In the genomic region with DNA sequence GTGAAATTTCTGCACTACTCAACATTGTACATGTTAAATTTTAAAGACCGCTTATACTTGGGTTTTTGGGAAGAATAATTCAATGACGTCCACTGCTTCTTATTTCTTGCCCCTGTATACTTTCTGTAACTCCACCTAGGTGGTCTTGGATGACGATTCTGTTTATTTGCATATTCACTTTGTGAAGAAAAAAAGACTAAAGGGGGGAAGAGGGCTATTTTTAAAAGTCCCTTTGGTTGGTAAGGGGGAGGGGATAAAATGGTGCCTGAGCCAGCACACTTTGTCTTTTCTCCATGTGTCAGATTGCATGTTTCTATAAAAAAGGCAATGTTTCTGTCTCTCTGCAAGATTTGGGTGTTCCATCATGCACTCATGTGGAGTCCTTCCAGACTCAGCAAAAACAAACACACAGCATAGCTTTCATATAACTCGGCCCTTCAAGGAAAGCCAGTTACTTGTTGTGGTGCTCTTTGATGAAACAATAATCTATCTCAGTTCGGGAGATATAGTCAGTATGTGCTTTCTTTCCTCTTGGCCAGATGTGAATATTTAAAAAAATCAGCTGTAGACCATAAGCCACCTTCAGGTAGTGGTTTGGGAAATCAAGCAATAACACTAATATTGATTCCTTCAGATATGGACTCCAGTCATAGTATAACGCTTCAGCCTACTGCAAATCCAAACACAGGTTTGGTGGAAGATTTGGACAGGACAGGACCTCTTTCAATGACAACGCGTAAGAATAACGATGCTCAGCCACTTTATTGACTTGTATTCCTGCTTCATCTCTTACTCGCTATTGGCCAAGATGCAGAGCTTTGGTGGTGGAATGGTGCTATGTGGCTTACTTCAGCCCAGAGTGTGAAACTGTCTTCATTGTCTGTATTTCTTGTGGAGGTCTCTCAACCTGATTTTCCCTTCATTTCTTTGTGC, we compare ENCODE assay signal across 28 cellular contexts.
A peak's percentile ranks its signal among the peaks of the same experiment; 100 is the strongest.
DNase-seq lines count a peak whose midpoint lies in the region; ATAC-seq, FAIRE-seq and TF ChIP-seq lines count a peak whose summit lies in the region.
"Had no signal": no experiment of that assay in that cellular context is flagged by ENCODE, and none has a peak within 500 bp of the region (broad histone marks: within the 10 kb centered on the region; RNA-seq: fewer than 3 reads in every experiment).

No MANE protein-coding gene starts in this region.

- no peak overlapping the region for H3K4me2 ChIP-seq in PC-9
- H3K4me2 ChIP-seq: hepatocyte, SK-N-SH had no signal

- no TSS peak for BruUV-seq in PC-9 (replicated peaks; lab: Mats Ljungman, UMichigan)

- peaks cover 92% of the 10 kb centered on the region for H3F3A ChIP-seq in PC-9 (ENCODE audit: insufficient read depth, low read depth)

- peak overlapping the region; percentile 26 for H3K27ac Mint-ChIP-seq in activated naive CD4-positive, alpha-beta T cell treated with anti-CD3 and anti-CD28 coated beads, Interleukin-2, amount 50 U/mL, for 24 hours
- no peak overlapping the region for H3K27ac Mint-ChIP-seq in activated naive CD4-positive, alpha-beta T cell treated with anti-CD3 and anti-CD28 coated beads, Interleukin-2, amount 10 ng/mL, durations not matched to agents 7 days and 5 days
- peak overlapping the region; percentile 47 for H3K27ac Mint-ChIP-seq in osteocyte (ENCODE audit: unreplicated experiment)
- H3K27ac Mint-ChIP-seq: activated CD4-positive, alpha-beta memory T cell treated with anti-CD3 and anti-CD28 coated beads for 36 hours; stimulated activated memory B cell treated with anti-CD40 and anti-IgM and Interleukin-4, amounts not matched to agents 10 μg/mL and 1 μg/mL and 100 μg/mL, for 72 hours had no signal

- peaks cover 17% of the 10 kb centered on the region for H3K4me1 ChIP-seq in PC-9 (replicated peaks; ENCODE audit: insufficient read depth)
- H3K4me1 ChIP-seq in heart left ventricle: peaks cover 0 to 21% (median 0%) of the 10 kb centered on the region in 12 donors

- H3K9me2 ChIP-seq in PC-9 (ENCODE audit: insufficient read depth): no peaks in the 10 kb centered on the region
- H3K9me2 ChIP-seq: SK-N-SH had no signal

- intact Hi-C loops in PC-9 (cut with micrococcal nuclease; ENCODE audit: unreplicated experiment): no loop called here
- intact Hi-C loops in heart left ventricle (cut with DNase I): no loop called here

- H4K20me1 ChIP-seq in PC-9 (ENCODE audit: insufficient read depth): no peaks in the 10 kb centered on the region

- H3K27me3 ChIP-seq in PC-9 (ENCODE audit: insufficient read depth, low read depth) (no peaks in the 10 kb centered on the region), bronchial epithelial cell (ENCODE audit: control insufficient read depth, insufficient read depth, low read length) (no peaks in the 10 kb centered on the region), heart left ventricle (no peaks in the 10 kb centered on the region)
- H3K27me3 ChIP-seq: hepatocyte, ovary, suprapubic skin, vagina had no signal

- H3K27me3 Mint-ChIP-seq in activated naive CD4-positive, alpha-beta T cell treated with anti-CD3 and anti-CD28 coated beads, Interleukin-2, amount 50 U/mL, for 24 hours: no peaks in the 10 kb centered on the region
- no peaks in the 10 kb centered on the region for H3K27me3 Mint-ChIP-seq in activated naive CD4-positive, alpha-beta T cell treated with anti-CD3 and anti-CD28 coated beads, Interleukin-2, amount 10 ng/mL, durations not matched to agents 7 days and 5 days
- H3K27me3 Mint-ChIP-seq in osteocyte (ENCODE audit: unreplicated experiment): no peaks in the 10 kb centered on the region
- H3K27me3 Mint-ChIP-seq: activated CD4-positive, alpha-beta memory T cell treated with anti-CD3 and anti-CD28 coated beads for 36 hours; natural killer cell treated with Interleukin-12 subunit alpha and Interleukin-12 subunit beta and Interleukin-15 and Interleukin-18, amount 100 ng/mL, for 72 hours; stimulated activated memory B cell treated with anti-CD40 and anti-IgM and Interleukin-4, amounts not matched to agents 10 μg/mL and 1 μg/mL and 100 μg/mL, for 72 hours had no signal

- DNase-seq in activated naive CD4-positive, alpha-beta T cell treated with anti-CD3 and anti-CD28 coated beads, Interleukin-2, amount 10 ng/mL, durations not matched to agents 7 days and 5 days: no peak
- DNase-seq in PC-9: no peak
- no peak for DNase-seq in bronchial epithelial cell (ENCODE audit: low read depth)
- no peak for DNase-seq in osteocyte (ENCODE audit: extremely low spot score, unreplicated experiment)
- no peak for DNase-seq in stimulated activated CD4-positive, alpha-beta T cell treated with anti-CD3 and anti-CD28 coated beads, Interleukin-12 subunit alpha, Interleukin-12 subunit beta, amount 100 ng/mL, for 4 hours
- DNase-seq in heart left ventricle: no peak
- DNase-seq: activated CD4-positive, alpha-beta memory T cell treated with anti-CD3 and anti-CD28 coated beads for 36 hours; activated T-cell treated with anti-CD3 and anti-CD28 coated beads for 4 hours; effector CD8-positive, alpha-beta T cell; erythroblast; NCI-H1105; NCI-H2029; NCI-H226; NCI-H748 treated with DMSO at 0.1 percent for 48 hours; ovary; SK-N-SH; stimulated activated CD4-positive, alpha-beta T cell treated with anti-CD3 and anti-CD28 coated beads, Interleukin-2, amount 100 ng/mL, for 48 hours; T-helper 9 cell had no signal

- no peaks in the 10 kb centered on the region for H3K9me3 ChIP-seq in PC-9 (ENCODE audit: insufficient read depth, low read depth)
- peaks cover 0 to 17% (median 0%) of the 10 kb centered on the region in 12 donors for H3K9me3 ChIP-seq in heart left ventricle
- H3K9me3 ChIP-seq: ovary, SK-N-SH, suprapubic skin, vagina had no signal

- peaks cover 6% of the 10 kb centered on the region for H3K9me3 Mint-ChIP-seq in activated naive CD4-positive, alpha-beta T cell treated with anti-CD3 and anti-CD28 coated beads, Interleukin-2, amount 50 U/mL, for 24 hours
- H3K9me3 Mint-ChIP-seq in activated naive CD4-positive, alpha-beta T cell treated with anti-CD3 and anti-CD28 coated beads, Interleukin-2, amount 10 ng/mL, durations not matched to agents 7 days and 5 days: peaks cover 14% of the 10 kb centered on the region
- H3K9me3 Mint-ChIP-seq in osteocyte (ENCODE audit: unreplicated experiment): peaks cover 10% of the 10 kb centered on the region
- H3K9me3 Mint-ChIP-seq: natural killer cell treated with Interleukin-12 subunit alpha and Interleukin-12 subunit beta and Interleukin-15 and Interleukin-18, amount 100 ng/mL, for 72 hours had no signal

- no peak overlapping the region for H3K4me3 ChIP-seq in PC-9
- no peak overlapping the region for H3K4me3 ChIP-seq in bronchial epithelial cell (ENCODE audit: low read depth, low read length)
- H3K4me3 ChIP-seq in heart left ventricle: no peak overlapping the region
- H3K4me3 ChIP-seq: GM12878, hepatocyte, ovary, suprapubic skin, vagina had no signal

- H3K4me3 Mint-ChIP-seq in activated naive CD4-positive, alpha-beta T cell treated with anti-CD3 and anti-CD28 coated beads, Interleukin-2, amount 50 U/mL, for 24 hours: no peak overlapping the region
- no peak overlapping the region for H3K4me3 Mint-ChIP-seq in activated naive CD4-positive, alpha-beta T cell treated with anti-CD3 and anti-CD28 coated beads, Interleukin-2, amount 10 ng/mL, durations not matched to agents 7 days and 5 days
- H3K4me3 Mint-ChIP-seq in osteocyte (ENCODE audit: unreplicated experiment): no peak overlapping the region
- H3K4me3 Mint-ChIP-seq: activated CD4-positive, alpha-beta memory T cell treated with anti-CD3 and anti-CD28 coated beads for 36 hours; natural killer cell treated with Interleukin-12 subunit alpha and Interleukin-12 subunit beta and Interleukin-15 and Interleukin-18, amount 100 ng/mL, for 72 hours; stimulated activated memory B cell treated with anti-CD40 and anti-IgM and Interleukin-4, amounts not matched to agents 10 μg/mL and 1 μg/mL and 100 μg/mL, for 72 hours had no signal

- peaks cover 56% of the 10 kb centered on the region for H3K4me1 Mint-ChIP-seq in activated naive CD4-positive, alpha-beta T cell treated with anti-CD3 and anti-CD28 coated beads, Interleukin-2, amount 50 U/mL, for 24 hours
- peaks cover 3% of the 10 kb centered on the region for H3K4me1 Mint-ChIP-seq in activated naive CD4-positive, alpha-beta T cell treated with anti-CD3 and anti-CD28 coated beads, Interleukin-2, amount 10 ng/mL, durations not matched to agents 7 days and 5 days
- peaks cover 6% of the 10 kb centered on the region for H3K4me1 Mint-ChIP-seq in osteocyte (ENCODE audit: unreplicated experiment)

- H3K36me3 Mint-ChIP-seq in activated naive CD4-positive, alpha-beta T cell treated with anti-CD3 and anti-CD28 coated beads, Interleukin-2, amount 50 U/mL, for 24 hours: peaks cover 82% of the 10 kb centered on the region
- H3K36me3 Mint-ChIP-seq in activated naive CD4-positive, alpha-beta T cell treated with anti-CD3 and anti-CD28 coated beads, Interleukin-2, amount 10 ng/mL, durations not matched to agents 7 days and 5 days: peaks cover 95% of the 10 kb centered on the region
- H3K36me3 Mint-ChIP-seq in osteocyte (ENCODE audit: unreplicated experiment): peaks cover 66% of the 10 kb centered on the region

- FAIRE-seq in bronchial epithelial cell (lab: Jason Lieb, UNC): peak; percentile 68
- FAIRE-seq: frontal cortex, GM12878 had no signal

- H2AFZ ChIP-seq in PC-9: no peak overlapping the region
- H2AFZ ChIP-seq: hepatocyte had no signal

- POLR2A ChIA-PET in PC-9 (lab: Charles Lee; ENCODE audit: unreplicated experiment): no interaction called here

- peak overlapping the region; percentile 0; the same call in 1 of the 2 replicates for H3K27ac ChIP-seq in PC-9
- no peak overlapping the region for H3K27ac ChIP-seq in heart left ventricle
- H3K27ac ChIP-seq: hepatocyte, ovary, suprapubic skin, vagina had no signal

- WGBS in heart left ventricle, 4 donors: 88 to 92% (median 90%) methylated on average over 10 of the region's 10 CpGs

- no peak for TF ChIP-seq POLR2A in heart left ventricle (IDR thresholded peaks at IDR 0.05)

- peaks cover 96% of the 10 kb centered on the region for H3K36me3 ChIP-seq in PC-9 (ENCODE audit: low read depth)
- H3K36me3 ChIP-seq in bronchial epithelial cell (ENCODE audit: control insufficient read depth, insufficient read depth, low read length): peaks cover 19% of the 10 kb centered on the region
- peaks cover 0 to 89% (median 24%) of the 10 kb centered on the region in 9 donors for H3K36me3 ChIP-seq in heart left ventricle
- H3K36me3 ChIP-seq: ovary had no signal

- ATAC-seq in heart left ventricle (no peak), GM18519 (IDR thresholded peaks at IDR 0.05; ENCODE audit: low FRiP score, unreplicated experiment) (no peak)
- ATAC-seq: GM12878; left lobe of liver; natural killer cell treated with Interleukin-12 subunit alpha and Interleukin-12 subunit beta and Interleukin-15 and Interleukin-18, amount 100 ng/mL, for 72 hours; stimulated activated memory B cell treated with anti-CD40 and anti-IgM and Interleukin-4, amounts not matched to agents 10 μg/mL and 1 μg/mL and 100 μg/mL, for 72 hours had no signal

- CTCF ChIA-PET in activated naive CD4-positive, alpha-beta T cell treated with anti-CD3 and anti-CD28 coated beads, Interleukin-2, amount 10 ng/mL, durations not matched to agents 7 days and 5 days (lab: Charles Lee): no interaction called here
- CTCF ChIA-PET in PC-9 (lab: Charles Lee): no interaction called here

- peaks cover 37% of the 10 kb centered on the region for H3K79me2 ChIP-seq in PC-9 (ENCODE audit: low read depth)
- H3K79me2 ChIP-seq: hepatocyte had no signal

- TF ChIP-seq CTCF in PC-9 (conservative IDR thresholded peaks at IDR 0.05): no peak
- TF ChIP-seq CTCF in bronchial epithelial cell (IDR thresholded peaks at IDR 0.05; ENCODE audit: insufficient read depth, low read length, severe bottlenecking): no peak
- TF ChIP-seq CTCF in osteocyte (IDR thresholded peaks at IDR 0.05): no peak
- TF ChIP-seq CTCF in heart left ventricle (IDR thresholded peaks at IDR 0.05): no peak
